8 cellular contexts compared by ENCODE assay signal in genomic region chr1:244341455-244342450, GRCh38.
DNase-seq lines count a peak whose midpoint lies in the region; ATAC-seq and TF ChIP-seq lines count a peak whose summit lies in the region.

No MANE protein-coding gene starts in this region.

- H3K27me3 ChIP-seq in GM23248 (replicated peaks; ENCODE audit: insufficient read depth) = no peaks in the 10 kb centered on the region
- H3K27me3 ChIP-seq in right lobe of liver = no peaks in the 10 kb centered on the region

- peak overlapping the region; percentile 59 for H2AFZ ChIP-seq in GM23248

- no peaks in the 10 kb centered on the region for H4K20me1 ChIP-seq in GM23248 (ENCODE audit: insufficient read depth)

- TF ChIP-seq CTCF in right lobe of liver (IDR thresholded peaks at IDR 0.05) = no peak

- H3K79me2 ChIP-seq in GM23248 (ENCODE audit: insufficient read depth) = no peaks in the 10 kb centered on the region

- WGBS in GM23248 (ENCODE audit: low coverage in 1 of 2, low lambda C conversion rate in 2 of 2, missing lambda C conversion rate in 2 of 2), 2 experiments = 42 to 44% methylated on average over 16 of the region's 16 CpGs
- WGBS in right lobe of liver (ENCODE audit: insufficient coverage, low coverage, low lambda C conversion rate, missing lambda C conversion rate) = 19% methylated on average over 14 of the region's 16 CpGs

- intact Hi-C loops in right lobe of liver (cut with DNase I) = no loop called here

- H3K9ac ChIP-seq in GM23248 = 0 out of 2 replicates have a peak overlapping the region, but pooled peaks have one; percentile 35

- H3K9me3 ChIP-seq in GM23248 (ENCODE audit: low read depth) (no peaks in the 10 kb centered on the region), right lobe of liver (no peaks in the 10 kb centered on the region)

- no peak for TF ChIP-seq POLR2A in right lobe of liver (IDR thresholded peaks at IDR 0.05)

- H3K4me3 ChIP-seq in GM23248 (no peak overlapping the region), right lobe of liver (no peak overlapping the region)

- DNase-seq in GM23248 (peak; percentile 50), NCI-H1436 treated with DMSO at 0.1 percent for 48 hours (lab: John Stamatoyannopoulos, UW) (peak; percentile 83), right lobe of liver (no peak), NCI-H82 treated with DMSO at 0.1 percent for 48 hours (lab: John Stamatoyannopoulos, UW; ENCODE audit: unreplicated experiment) (no peak), NCI-H446 treated with DMSO at 0.1 percent for 48 hours (lab: John Stamatoyannopoulos, UW) (no peak), NCI-H1694 (lab: John Stamatoyannopoulos, UW) (no peak)

- peaks cover 4% of the 10 kb centered on the region; the same call in 1 of the 2 replicates for H3K4me1 ChIP-seq in GM23248 (ENCODE audit: insufficient read depth)
- no peaks in the 10 kb centered on the region for H3K4me1 ChIP-seq in right lobe of liver

- in situ Hi-C loops in GM23248 (cut with MboI) = no loop called here

- ATAC-seq in right lobe of liver (peak; percentile 33 to 74 (median 50)), GM18907 (IDR thresholded peaks at IDR 0.05; ENCODE audit: unreplicated experiment) (no peak)

- no peak overlapping the region for H3K27ac ChIP-seq in GM23248
- peak overlapping the region; percentile 76 for H3K27ac ChIP-seq in angular gyrus (ENCODE audit: low read depth, low read length)
- H3K27ac ChIP-seq in right lobe of liver = no peak overlapping the region

- H3F3A ChIP-seq in GM23248 (ENCODE audit: insufficient read depth) = no peaks in the 10 kb centered on the region

- no peak overlapping the region for H3K4me2 ChIP-seq in GM23248 (ENCODE audit: unreplicated experiment)

- H3K9me2 ChIP-seq in GM23248 (ENCODE audit: insufficient read depth) = no peaks in the 10 kb centered on the region

- H3K36me3 ChIP-seq in GM23248 (ENCODE audit: low read depth) (no peaks in the 10 kb centered on the region), right lobe of liver (no peaks in the 10 kb centered on the region)

Comparison
In these comparisons a context has a peak if more than half of its experiments do, and no peak if none do; other contexts are left out.
1. DNase-seq: peak in GM23248 (single experiment) and NCI-H1436 treated with DMSO at 0.1 percent for 48 hours (single experiment); none in right lobe of liver (0 of 3), NCI-H82 treated with DMSO at 0.1 percent for 48 hours (single experiment), NCI-H446 treated with DMSO at 0.1 percent for 48 hours (single experiment) and NCI-H1694 (single experiment).